1 cellular context compared by ENCODE assay signal in genomic region chr2:218618102-218618860, GRCh38.
TF ChIP-seq lines count a peak whose summit lies in the region.

No MANE protein-coding gene starts in this region.

TF ChIP-seq in IMR-90, 13 proteins besides CTCF, POLR2A, EP300 and RAD21:
- TF ChIP-seq MAZ (IDR thresholded peaks at IDR 0.05; ENCODE audit: borderline replicate concordance, low read depth, low read length) (no peak), ELK1 (IDR thresholded peaks at IDR 0.05; ENCODE audit: borderline replicate concordance, low read depth, low read length) (no peak), CEBPB (IDR thresholded peaks at IDR 0.05; ENCODE audit: low read depth, low read length) (no peak), MXI1 (IDR thresholded peaks at IDR 0.05; ENCODE audit: borderline replicate concordance, low read depth, low read length) (no peak), CHD1 (IDR thresholded peaks at IDR 0.05; ENCODE audit: low read depth, low read length) (no peak), BHLHE40 (IDR thresholded peaks at IDR 0.05; ENCODE audit: low read depth, low read length) (no peak), SMC3 (IDR thresholded peaks at IDR 0.05; ENCODE audit: low read depth, low read length) (no peak), FOS (IDR thresholded peaks at IDR 0.05; ENCODE audit: low read depth, low read length) (no peak), MAFK (IDR thresholded peaks at IDR 0.05; ENCODE audit: low read depth, low read length) (no peak), RFX5 (IDR thresholded peaks at IDR 0.05; ENCODE audit: low read depth, low read length) (no peak), NFE2L2 (IDR thresholded peaks at IDR 0.05; ENCODE audit: low read depth, low read length) (no peak), USF2 (IDR thresholded peaks at IDR 0.05; ENCODE audit: low read depth, low read length) (no peak), RCOR1 (IDR thresholded peaks at IDR 0.05; ENCODE audit: insufficient replicate concordance, low read length) (no peak)
